In genomic region chr3:120795017-120795648, GRCh38 we compare ENCODE assay signal across 1 cellular context.
TF ChIP-seq lines count a peak whose summit lies in the region.

No MANE protein-coding gene starts in this region.

TF ChIP-seq in GM23338, 12 proteins besides CTCF, POLR2A, EP300 and RAD21 (continued from another document):
- TF ChIP-seq ZNF462 (CRISPR knock-in tag; IDR thresholded peaks at IDR 0.05), result no peak
